In the genomic region with DNA sequence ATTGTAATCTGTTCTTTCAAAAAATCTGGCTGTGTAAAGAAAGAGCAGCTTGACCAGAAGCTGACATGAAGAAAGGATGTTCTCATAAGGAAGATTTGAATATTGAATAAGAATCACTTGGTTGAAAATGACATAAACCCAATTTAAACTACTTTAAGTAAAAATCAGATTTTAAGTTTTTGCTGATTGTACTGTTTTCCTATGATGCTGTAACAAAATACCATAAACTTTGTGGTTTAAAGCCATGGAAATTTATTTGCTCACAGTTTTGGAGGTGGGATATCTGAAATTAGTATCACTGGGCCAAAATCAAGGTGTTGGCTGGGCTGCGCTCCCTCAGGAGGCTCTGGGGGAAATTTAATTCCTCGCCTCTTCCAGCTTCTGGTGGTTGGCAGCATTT, we compare ENCODE assay signal across 29 cellular contexts.
"Had no signal": no experiment of that assay in that cellular context is flagged by ENCODE, and none has a peak within 500 bp of the region (broad histone marks: within the 10 kb centered on the region; RNA-seq: fewer than 3 reads in every experiment).

No MANE protein-coding gene starts in this region.

- H3K36me3 ChIP-seq: neutrophil, ovary, spleen, stomach, thoracic aorta, thyroid gland, tibial nerve, upper lobe of left lung, vagina had no signal

- H3K4me1 ChIP-seq: parathyroid adenoma, psoas muscle, spleen, stomach, thyroid gland, tibial nerve, upper lobe of left lung, vagina had no signal

- H3K27ac ChIP-seq: neutrophil, ovary, parathyroid adenoma, psoas muscle, skin epidermis, spleen, stomach, thoracic aorta, thyroid gland, tibial nerve, upper lobe of left lung, vagina had no signal

- H3K4me2 ChIP-seq: smooth muscle cell had no signal

- H3K9me3 ChIP-seq: neutrophil, ovary, psoas muscle, stomach, thoracic aorta, thyroid gland, tibial nerve, upper lobe of left lung, vagina had no signal

- H3K79me2 ChIP-seq: parathyroid adenoma had no signal

- FAIRE-seq: urothelium cell line had no signal

- DNase-seq: naive B cell; naive thymus-derived CD8-positive, alpha-beta T cell; nephron progenitor cell; nucleus accumbens; ovary; posterior cingulate gyrus; psoas muscle; right cardiac atrium; spleen; stimulated activated CD4-positive, alpha-beta T cell treated with anti-CD3 and anti-CD28 coated beads, Interleukin-12 subunit alpha, Interleukin-12 subunit beta, amount 100 ng/mL, for 4 hours; stimulated activated CD4-positive, alpha-beta T cell treated with anti-CD3 and anti-CD28 coated beads, Interleukin-1b, Interleukin-23, amount 100 ng/mL, for 48 hours; stimulated activated CD4-positive, alpha-beta T cell treated with anti-CD3 and anti-CD28 coated beads, Interleukin-4, amount 100 ng/mL, for 24 hours; stimulated activated naive B cell treated with anti-CD40 and anti-IgM and Interleukin-4, amounts not matched to agents 10 μg/mL and 1 μg/mL and 100 μg/mL, for 72 hours; stimulated activated naive CD4-positive, alpha-beta T cell treated with Interleukin-2 at 50 U/mL for 16 hours; stomach; thyroid gland; trophoblast cell; upper lobe of left lung had no signal

- H3K9ac ChIP-seq: parathyroid adenoma had no signal

- H2AFZ ChIP-seq: parathyroid adenoma had no signal

- ATAC-seq: naive thymus-derived CD8-positive, alpha-beta T cell; natural killer cell treated with Interleukin-12 subunit alpha and Interleukin-12 subunit beta and Interleukin-15 and Interleukin-18, amount 100 ng/mL, for 72 hours; psoas muscle; right cardiac atrium; sciatic nerve; stimulated activated effector memory CD8-positive, alpha-beta T cell treated with anti-CD3 and anti-CD28 coated beads, Interleukin-12 subunit alpha, Interleukin-12 subunit beta, amount 100 ng/mL, for 72 hours; stimulated activated naive B cell treated with anti-CD40 and anti-IgM and Interleukin-4, amounts not matched to agents 10 μg/mL and 1 μg/mL and 100 μg/mL, for 72 hours had no signal

- H3K27me3 ChIP-seq: neutrophil, ovary, stomach, thyroid gland, tibial nerve, upper lobe of left lung, vagina had no signal

- H3K4me3 ChIP-seq: ovary, psoas muscle, skin epidermis, smooth muscle cell, spleen, stomach, thoracic aorta, thyroid gland, tibial nerve, upper lobe of left lung, vagina had no signal
